8 cellular contexts compared by ENCODE assay signal in genomic region chr15:31392761-31393401, GRCh38.
DNase-seq lines count a peak whose midpoint lies in the region; ATAC-seq and TF ChIP-seq lines count a peak whose summit lies in the region.

No MANE protein-coding gene starts in this region.

- H3K27me3 ChIP-seq in ascending aorta (no peaks in the 10 kb centered on the region), tibial artery (no peaks in the 10 kb centered on the region)

- ATAC-seq in HG03108 (IDR thresholded peaks at IDR 0.05; ENCODE audit: unreplicated experiment): peak; percentile 17
- ATAC-seq in left colon: peak; percentile 35
- no peak for ATAC-seq in HG02884 (IDR thresholded peaks at IDR 0.05; ENCODE audit: unreplicated experiment)

- no peaks in the 10 kb centered on the region for H3K27me3 Mint-ChIP-seq in activated T-cell treated with anti-CD3 and anti-CD28 coated beads, Interleukin-2, amount 50 U/mL, for 24 hours

- H3K9me3 Mint-ChIP-seq in activated T-cell treated with anti-CD3 and anti-CD28 coated beads, Interleukin-2, amount 50 U/mL, for 24 hours: no peaks in the 10 kb centered on the region

- H3K36me3 Mint-ChIP-seq in activated T-cell treated with anti-CD3 and anti-CD28 coated beads, Interleukin-2, amount 50 U/mL, for 24 hours (ENCODE audit: low read depth): peaks cover 4% of the 10 kb centered on the region

- peak overlapping the region; percentile 50 for H3K27ac Mint-ChIP-seq in activated T-cell treated with anti-CD3 and anti-CD28 coated beads, Interleukin-2, amount 50 U/mL, for 24 hours

- no peaks in the 10 kb centered on the region for H3K36me3 ChIP-seq in ascending aorta
- H3K36me3 ChIP-seq in tibial artery: no peaks in the 10 kb centered on the region

- H3K4me3 ChIP-seq in ascending aorta: peak overlapping the region; percentile 68 to 88
- peak overlapping the region; percentile 80 to 85 for H3K4me3 ChIP-seq in tibial artery

- H3K27ac ChIP-seq in ascending aorta (peak overlapping the region; percentile 96 to 97), tibial artery (peak overlapping the region; percentile 98 to 99)

- H3K9me3 ChIP-seq in ascending aorta (no peaks in the 10 kb centered on the region), tibial artery (peaks cover 0 to 6% (median 0%) of the 10 kb centered on the region in 3 donors)

- no peak for TF ChIP-seq CTCF in ascending aorta (IDR thresholded peaks at IDR 0.05)
- no peak for TF ChIP-seq CTCF in tibial artery (IDR thresholded peaks at IDR 0.05)

- peak; percentile 53 for DNase-seq in activated T-cell treated with anti-CD3 and anti-CD28 coated beads, Interleukin-2, amount 50 U/mL, for 24 hours
- DNase-seq in activated T-cell treated with anti-CD3 and anti-CD28 coated beads, Interleukin-2, amount 50 U/mL, for 1 hour: no peak
- peak in 1 of 2 donors; percentile 65 for DNase-seq in ascending aorta (ENCODE audit: low spot score in 2 of 2)
- peak in 1 of 2 donors; percentile 71 for DNase-seq in left colon
- DNase-seq in tibial artery: no peak
- DNase-seq in activated CD4-positive, alpha-beta T cell treated with anti-CD3 and anti-CD28 coated beads for 1 hour: no peak

- H3K4me1 Mint-ChIP-seq in activated T-cell treated with anti-CD3 and anti-CD28 coated beads, Interleukin-2, amount 50 U/mL, for 24 hours (ENCODE audit: low read depth): peaks cover 44% of the 10 kb centered on the region

- intact Hi-C loops in ascending aorta (cut with DNase I): loop anchor here (1.0 to 10.0 kb wide), 6 partner anchors 26 to 1718 kb away; partner anchors contain the start of genes KLF13 and MTMR10
- intact Hi-C loops in left colon (cut with DNase I, micrococcal nuclease): no loop called here
- intact Hi-C loops in tibial artery (cut with DNase I; ENCODE audit: low total_unique reads): loop anchor here (1.0 kb wide), 1 partner anchor 65 kb away; no protein-coding TSS in a partner anchor

- H3K4me3 Mint-ChIP-seq in activated T-cell treated with anti-CD3 and anti-CD28 coated beads, Interleukin-2, amount 50 U/mL, for 24 hours: peak overlapping the region; percentile 83

- H3K4me1 ChIP-seq in ascending aorta: peaks cover 2 to 26% of the 10 kb centered on the region in 2 donors
- H3K4me1 ChIP-seq in tibial artery: peaks cover 0 to 47% (median 31%) of the 10 kb centered on the region in 4 donors

Comparison
In these comparisons a context has a peak if more than half of its experiments do, and no peak if none do; other contexts are left out.
1. intact Hi-C loops: an anchor here in ascending aorta (1.0 to 10.0 kb wide) and tibial artery (1.0 kb wide); none called in left colon.